Comparison of ENCODE assay signal across 14 cellular contexts in genomic region chr10:50385610-50386009, GRCh38.
DNase-seq lines count a peak whose midpoint lies in the region; ATAC-seq and TF ChIP-seq lines count a peak whose summit lies in the region.
"Had no signal": no experiment of that assay in that cellular context is flagged by ENCODE, and none has a peak within 500 bp of the region (broad histone marks: within the 10 kb centered on the region; RNA-seq: fewer than 3 reads in every experiment).

No MANE protein-coding gene starts in this region.

- TF ChIP-seq CTCF in WTC11 (IDR thresholded peaks at IDR 0.05): no peak
- TF ChIP-seq CTCF in psoas muscle (IDR thresholded peaks at IDR 0.05): no peak
- no peak for TF ChIP-seq CTCF in Peyer's patch (IDR thresholded peaks at IDR 0.05)

- no peak overlapping the region for H3K27ac Mint-ChIP-seq in WTC11
- H3K27ac Mint-ChIP-seq: activated CD4-positive, alpha-beta T cell treated with anti-CD3 and anti-CD28 coated beads, Interleukin-2, amount 10 ng/mL, durations not matched to agents 24 days and 14 days; activated naive CD4-positive, alpha-beta T cell treated with anti-CD3 and anti-CD28 coated beads for 36 hours had no signal

- no peaks in the 10 kb centered on the region for H3K27me3 Mint-ChIP-seq in WTC11 (ENCODE audit: low read depth)
- H3K27me3 Mint-ChIP-seq: activated CD4-positive, alpha-beta T cell treated with anti-CD3 and anti-CD28 coated beads, Interleukin-2, amount 10 ng/mL, durations not matched to agents 24 days and 14 days had no signal

- H3K9me3 ChIP-seq in psoas muscle (no peaks in the 10 kb centered on the region), Peyer's patch (no peaks in the 10 kb centered on the region)
- H3K9me3 ChIP-seq: BLaER1, SJCRH30 had no signal

- no peak overlapping the region for H3K4me3 Mint-ChIP-seq in WTC11
- H3K4me3 Mint-ChIP-seq: activated CD4-positive, alpha-beta T cell treated with anti-CD3 and anti-CD28 coated beads, Interleukin-2, amount 10 ng/mL, durations not matched to agents 24 days and 14 days; activated naive CD4-positive, alpha-beta T cell treated with anti-CD3 and anti-CD28 coated beads for 36 hours had no signal

- 24 to 48% (median 32%) methylated on average over 3 of the region's 3 CpGs for WGBS in psoas muscle, 3 donors

- no peak for TF ChIP-seq POLR2A in Peyer's patch (IDR thresholded peaks at IDR 0.05)

- H3K27me3 ChIP-seq in psoas muscle (ENCODE audit: insufficient read depth in 3 of 3, low read length in 2 of 3): no peaks in the 10 kb centered on the region
- H3K27me3 ChIP-seq in Peyer's patch: no peaks in the 10 kb centered on the region
- H3K27me3 ChIP-seq: BLaER1, SJCRH30 had no signal

- intact Hi-C loops in head of caudate nucleus (cut with DNase I): no loop called here
- intact Hi-C loops in psoas muscle (cut with DNase I): loop anchor here in 1 of 2 donors (10.0 kb wide), 1 partner anchor 239 kb away; the partner anchor contains the start of gene SGMS1

- POLR2A ChIA-PET in WTC11 (lab: Charles Lee): no interaction called here

- no peaks in the 10 kb centered on the region for H3K36me3 Mint-ChIP-seq in WTC11

- DNase-seq in Caki2 (ENCODE audit: low read depth): peak; percentile 8
- no peak for DNase-seq in WTC11 (ENCODE audit: low spot score)
- peak in 37 of 42 donors; percentile 9 to 80 (median 40) for DNase-seq in head of caudate nucleus
- peak; percentile 18 to 68 for DNase-seq in psoas muscle
- DNase-seq in Peyer's patch: no peak
- DNase-seq in NCI-H345 (lab: John Stamatoyannopoulos, UW): no peak
- DNase-seq: activated CD4-positive, alpha-beta T cell treated with anti-CD3 and anti-CD28 coated beads, Interleukin-2, amount 10 ng/mL, durations not matched to agents 24 days and 14 days; activated naive CD4-positive, alpha-beta T cell treated with anti-CD3 and anti-CD28 coated beads for 36 hours; GOT3; stimulated activated naive CD4-positive, alpha-beta T cell treated with Interleukin-2 at 50 U/mL for 16 hours had no signal

- H3K4me3 ChIP-seq in psoas muscle (no peak overlapping the region), Peyer's patch (no peak overlapping the region)
- H3K4me3 ChIP-seq: BLaER1, SJCRH30 had no signal

- ATAC-seq in WTC11 (no peak), psoas muscle (peak in 1 of 4 donors; percentile 36), HG03095 (IDR thresholded peaks at IDR 0.05; ENCODE audit: unreplicated experiment) (no peak), GM21526 (IDR thresholded peaks at IDR 0.05; ENCODE audit: low FRiP score, unreplicated experiment) (no peak)

- H3K36me3 ChIP-seq in psoas muscle (ENCODE audit: insufficient read depth in 1 of 2, low read depth in 1 of 2): no peaks in the 10 kb centered on the region
- H3K36me3 ChIP-seq in Peyer's patch: no peaks in the 10 kb centered on the region
- H3K36me3 ChIP-seq: BLaER1, SJCRH30 had no signal

- CTCF ChIA-PET in WTC11 (lab: Charles Lee): interaction anchor here (1.2 kb wide), 1 partner anchor 17 kb away, joined by 3 read pairs; no protein-coding TSS in a partner anchor

- H3K27ac ChIP-seq in psoas muscle: peak overlapping the region; percentile 71
- no peak overlapping the region for H3K27ac ChIP-seq in Peyer's patch
- H3K27ac ChIP-seq: BLaER1, SJCRH30 had no signal

- H3K9me3 Mint-ChIP-seq in WTC11: no peaks in the 10 kb centered on the region
- H3K9me3 Mint-ChIP-seq: activated CD4-positive, alpha-beta T cell treated with anti-CD3 and anti-CD28 coated beads, Interleukin-2, amount 10 ng/mL, durations not matched to agents 24 days and 14 days; activated naive CD4-positive, alpha-beta T cell treated with anti-CD3 and anti-CD28 coated beads for 36 hours had no signal

- peaks cover 37% of the 10 kb centered on the region for H3K4me1 ChIP-seq in psoas muscle
- peaks cover 0 to 8% (median 0%) of the 10 kb centered on the region in 4 donors for H3K4me1 ChIP-seq in Peyer's patch
- H3K4me1 ChIP-seq: SJCRH30 had no signal

- in situ Hi-C loops in Caki2 (cut with HindIII; ENCODE audit: low pct_unique_long_range_greater_than_20kb, low sequenced_read_pairs): no loop called here

- peaks cover 33% of the 10 kb centered on the region for H3K4me1 Mint-ChIP-seq in WTC11

TF ChIP-seq in WTC11, 78 proteins besides CTCF, POLR2A, EP300 and RAD21:
- TF ChIP-seq IRF2 (CRISPR knock-in tag; IDR thresholded peaks at IDR 0.05; ENCODE audit: borderline replicate concordance, low read depth) (no peak), CREB1 (CRISPR knock-in tag; IDR thresholded peaks at IDR 0.05) (no peak), GABPB1 (CRISPR knock-in tag; IDR thresholded peaks at IDR 0.05) (peak; percentile 66), ZBTB21 (CRISPR knock-in tag; IDR thresholded peaks at IDR 0.05; ENCODE audit: borderline replicate concordance) (no peak)

Comparison
In these comparisons a context has a peak if more than half of its experiments do, and no peak if none do; other contexts are left out.
1. DNase-seq: peak in Caki2 (single experiment), head of caudate nucleus (37 of 42) and psoas muscle (2 of 2); none in WTC11 (single experiment), Peyer's patch (0 of 3) and NCI-H345 (single experiment).